33 cellular contexts compared by ENCODE assay signal in the genomic region with DNA sequence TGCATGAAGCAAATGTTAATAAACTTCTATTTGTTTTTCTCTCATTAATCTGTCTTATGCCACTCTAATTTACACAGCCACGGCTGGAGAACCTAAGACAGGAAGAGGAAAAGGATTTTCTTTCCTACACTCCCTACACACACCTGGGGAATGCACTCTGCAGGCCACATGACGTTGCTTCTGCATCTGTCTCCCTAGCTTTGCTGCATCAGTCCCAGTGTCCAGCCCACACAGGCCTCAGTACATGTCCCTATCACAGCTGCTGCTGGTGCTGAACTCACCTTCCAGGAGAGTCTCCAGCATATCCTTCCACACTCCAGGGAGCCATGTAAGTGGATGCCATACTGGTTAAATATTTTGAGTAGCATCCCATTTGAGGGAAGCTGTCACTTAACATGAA. TPM values are rescaled to one million over a fixed set of nuclear protein-coding genes. Genes with fewer than 3 reads are reported as not detected.
"Had no signal": no experiment of that assay in that cellular context is flagged by ENCODE, and none has a peak within 500 bp of the region (broad histone marks: within the 10 kb centered on the region; RNA-seq: fewer than 3 reads in every experiment).

No MANE protein-coding gene starts in this region.

- H3K36me3 ChIP-seq: SJSA1 had no signal

- DNase-seq: activated CD4-positive, alpha-beta memory T cell treated with anti-CD3 and anti-CD28 coated beads, Interleukin-2, amount 10 ng/mL, durations not matched to agents 7 days and 5 days; activated CD4-positive, alpha-beta T cell treated with anti-CD3 and anti-CD28 coated beads for 1 hour; activated CD4-positive, alpha-beta T cell treated with anti-CD3 and anti-CD28 coated beads for 48 hours; activated CD4-positive, CD25-positive, alpha-beta regulatory T cell; activated CD8-positive, alpha-beta memory T cell treated with anti-CD3 and anti-CD28 coated beads for 24 hours; activated CD8-positive, alpha-beta memory T cell treated with anti-CD3 and anti-CD28 coated beads, Interleukin-2, amount 10 ng/mL, durations not matched to agents 7 days and 5 days; activated CD8-positive, alpha-beta memory T cell treated with anti-CD3 and anti-CD28 coated beads, Interleukin-2, amount 50 U/mL, for 48 hours; activated effector memory CD4-positive, alpha-beta T cell treated with Interleukin-2 at 50 U/mL for 16 hours; activated naive CD4-positive, alpha-beta T cell treated with anti-CD3 and anti-CD28 coated beads, Interleukin-2, amount 10 ng/mL, durations not matched to agents 7 days and 5 days; activated naive CD8-positive, alpha-beta T cell treated with anti-CD3 and anti-CD28 coated beads, Interleukin-2, amount 50 U/mL, for 24 hours; activated T-cell treated with anti-CD3 and anti-CD28 coated beads, Interleukin-2, amount 50 U/mL, for 48 hours; anterior cingulate cortex; Karpas-422; NCI-H1105; NCI-H1417 treated with DMSO at 0.1 percent for 48 hours; NCI-H1694; NCI-H1930; NCI-H2081 treated with DMSO at 0.1 percent for 48 hours; NCI-H226; NCI-H446 treated with DMSO at 0.1 percent for 48 hours; NCI-H524; SHP77 treated with DMSO at 0.1 percent for 48 hours; SK-N-SH; T-cell; T-helper 17 cell had no signal

- H3K4me1 ChIP-seq: SJSA1 had no signal

- H3K4me1 Mint-ChIP-seq: activated CD4-positive, alpha-beta memory T cell treated with anti-CD3 and anti-CD28 coated beads, Interleukin-2, amount 10 ng/mL, durations not matched to agents 7 days and 5 days; activated CD8-positive, alpha-beta memory T cell treated with anti-CD3 and anti-CD28 coated beads, Interleukin-2, amount 10 ng/mL, durations not matched to agents 7 days and 5 days; activated naive CD4-positive, alpha-beta T cell treated with anti-CD3 and anti-CD28 coated beads, Interleukin-2, amount 10 ng/mL, durations not matched to agents 7 days and 5 days; activated naive CD8-positive, alpha-beta T cell treated with anti-CD3 and anti-CD28 coated beads, Interleukin-2, amount 50 U/mL, for 24 hours; central memory CD8-positive, alpha-beta T cell; T-cell had no signal

- H3K4me2 ChIP-seq: SK-N-SH had no signal

- H3K27ac ChIP-seq: SJSA1, VCaP had no signal

- H3K9me2 ChIP-seq: SK-N-SH had no signal

- H3K9me3 ChIP-seq: SJSA1, SK-N-SH had no signal

- H3K27me3 Mint-ChIP-seq: activated naive CD4-positive, alpha-beta T cell treated with anti-CD3 and anti-CD28 coated beads, Interleukin-2, amount 10 ng/mL, durations not matched to agents 7 days and 5 days; brain; T-helper 17 cell had no signal

- H3K4me3 ChIP-seq: SJSA1 had no signal

- ATAC-seq: activated CD8-positive, alpha-beta memory T cell treated with anti-CD3 and anti-CD28 coated beads, Interleukin-2, amount 10 ng/mL, durations not matched to agents 7 days and 5 days; activated naive CD8-positive, alpha-beta T cell treated with anti-CD3 and anti-CD28 coated beads, Interleukin-2, amount 50 U/mL, for 24 hours; Panc1; T-cell; T-helper 17 cell had no signal

- H3K9ac ChIP-seq: SK-N-SH had no signal

- H3K4me3 Mint-ChIP-seq: activated CD4-positive, alpha-beta memory T cell treated with anti-CD3 and anti-CD28 coated beads, Interleukin-2, amount 10 ng/mL, durations not matched to agents 7 days and 5 days; activated CD8-positive, alpha-beta memory T cell treated with anti-CD3 and anti-CD28 coated beads, Interleukin-2, amount 10 ng/mL, durations not matched to agents 7 days and 5 days; activated naive CD4-positive, alpha-beta T cell treated with anti-CD3 and anti-CD28 coated beads, Interleukin-2, amount 10 ng/mL, durations not matched to agents 7 days and 5 days; activated naive CD8-positive, alpha-beta T cell; activated naive CD8-positive, alpha-beta T cell treated with anti-CD3 and anti-CD28 coated beads, Interleukin-2, amount 50 U/mL, for 24 hours; brain; central memory CD8-positive, alpha-beta T cell; T-cell; T-helper 17 cell had no signal

- H3K36me3 Mint-ChIP-seq: activated CD8-positive, alpha-beta memory T cell treated with anti-CD3 and anti-CD28 coated beads, Interleukin-2, amount 10 ng/mL, durations not matched to agents 7 days and 5 days; activated naive CD4-positive, alpha-beta T cell treated with anti-CD3 and anti-CD28 coated beads, Interleukin-2, amount 10 ng/mL, durations not matched to agents 7 days and 5 days had no signal

- H3K9me3 Mint-ChIP-seq: activated CD4-positive, alpha-beta memory T cell treated with anti-CD3 and anti-CD28 coated beads, Interleukin-2, amount 10 ng/mL, durations not matched to agents 7 days and 5 days; activated naive CD4-positive, alpha-beta T cell treated with anti-CD3 and anti-CD28 coated beads, Interleukin-2, amount 10 ng/mL, durations not matched to agents 7 days and 5 days; activated naive CD8-positive, alpha-beta T cell treated with anti-CD3 and anti-CD28 coated beads, Interleukin-2, amount 50 U/mL, for 24 hours; brain; central memory CD8-positive, alpha-beta T cell; T-cell had no signal

- H3K27ac Mint-ChIP-seq: activated CD4-positive, alpha-beta memory T cell treated with anti-CD3 and anti-CD28 coated beads, Interleukin-2, amount 10 ng/mL, durations not matched to agents 7 days and 5 days; activated CD8-positive, alpha-beta memory T cell treated with anti-CD3 and anti-CD28 coated beads, Interleukin-2, amount 10 ng/mL, durations not matched to agents 7 days and 5 days; activated naive CD4-positive, alpha-beta T cell treated with anti-CD3 and anti-CD28 coated beads, Interleukin-2, amount 10 ng/mL, durations not matched to agents 7 days and 5 days; activated naive CD8-positive, alpha-beta T cell; activated naive CD8-positive, alpha-beta T cell treated with anti-CD3 and anti-CD28 coated beads, Interleukin-2, amount 50 U/mL, for 24 hours; T-helper 17 cell had no signal

RNA-seq across cellular contexts. Expression of a gene that starts 13.4 kb away (rescaled TPM):
- total RNA-seq: activated CD4-positive, alpha-beta memory T cell treated with anti-CD3 and anti-CD28 coated beads, Interleukin-2, amount 10 ng/mL, durations not matched to agents 7 days and 5 days; activated CD8-positive, alpha-beta memory T cell treated with anti-CD3 and anti-CD28 coated beads, Interleukin-2, amount 10 ng/mL, durations not matched to agents 7 days and 5 days; MCF 10A; RPMI7951; SJSA1; T-cell; T-helper 17 cell had no signal
- polyA plus RNA-seq: SK-N-SH had no signal

RNA-seq across cellular contexts. Expression of a gene that starts 38.8 kb away (rescaled TPM):
- total RNA-seq: MCF 10A, RPMI7951, T-helper 17 cell had no signal
- polyA plus RNA-seq: SK-N-SH had no signal

RNA-seq across cellular contexts. Expression of a gene that starts 58.5 kb away (rescaled TPM):
- total RNA-seq: activated CD4-positive, alpha-beta memory T cell treated with anti-CD3 and anti-CD28 coated beads, Interleukin-2, amount 10 ng/mL, durations not matched to agents 7 days and 5 days; activated CD8-positive, alpha-beta memory T cell treated with anti-CD3 and anti-CD28 coated beads, Interleukin-2, amount 10 ng/mL, durations not matched to agents 7 days and 5 days; MCF 10A; RPMI7951; SJSA1; T-cell; T-helper 17 cell had no signal
- polyA plus RNA-seq: SK-N-SH had no signal
